ENCODE assay signal across 8 cellular contexts in genomic region chr12:31325877-31326631, GRCh38. TPM values are rescaled to one million over a fixed set of nuclear protein-coding genes. Genes with fewer than 3 reads are reported as not detected.
A peak's percentile ranks its signal among the peaks of the same experiment; 100 is the strongest.
DNase-seq lines count a peak whose midpoint lies in the region; ATAC-seq and TF ChIP-seq lines count a peak whose summit lies in the region.

A gene with protein sequence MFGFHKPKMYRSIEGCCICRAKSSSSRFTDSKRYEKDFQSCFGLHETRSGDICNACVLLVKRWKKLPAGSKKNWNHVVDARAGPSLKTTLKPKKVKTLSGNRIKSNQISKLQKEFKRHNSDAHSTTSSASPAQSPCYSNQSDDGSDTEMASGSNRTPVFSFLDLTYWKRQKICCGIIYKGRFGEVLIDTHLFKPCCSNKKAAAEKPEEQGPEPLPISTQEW (minus strand): TSS chr12:31326150. CDS start chr12:31298204, 27,946 bp downstream.

- H3K4me1 ChIP-seq in PC-3 (ENCODE audit: insufficient read depth, low read length): peaks cover 20% of the 10 kb centered on the region

- H3K4me2 ChIP-seq in PC-3 (ENCODE audit: low read length): peak within 1 kb of the TSS; percentile 89

- POLR2A ChIA-PET in PC-3 (lab: Charles Lee; ENCODE audit: unreplicated experiment): no interaction called here

- H3K79me2 ChIP-seq in PC-3 (ENCODE audit: low read length): peaks cover 49% of the 10 kb centered on the region

- intact Hi-C loops in PC-3 (cut with micrococcal nuclease): no loop called here

- H3K27me3 ChIP-seq in PC-3 (ENCODE audit: low read length): no peaks in the 10 kb centered on the region

- DNase-seq in DMS114 treated with DMSO at 0.1 percent for 48 hours (lab: John Stamatoyannopoulos, UW; ENCODE audit: unreplicated experiment) (peak; percentile 98), PC-3 (peak; percentile 98), activated T-cell treated with anti-CD3 and anti-CD28 coated beads for 48 hours (ENCODE audit: low read depth) (peak; percentile 98), epithelial cell of proximal tubule (ENCODE audit: low read depth) (peak; percentile 61), mucosa of gallbladder (ENCODE audit: low spot score) (peak; percentile 99)
- peak; percentile 98 for DNase-seq in stimulated activated CD8-positive, alpha-beta memory T cell treated with anti-CD3 and anti-CD28 coated beads, Interleukin-4, amount 100 ng/mL, for 4 hours (ENCODE audit: low read depth in 2 of 2, low spot score in 1 of 2)

- BruUV-seq in PC-3 (replicated peaks; lab: Mats Ljungman, UMichigan): no TSS peak

- H3K9me3 ChIP-seq in PC-3 (ENCODE audit: low read length): no peaks in the 10 kb centered on the region

- TF ChIP-seq RAD21 in Ishikawa (IDR thresholded peaks at IDR 0.05; ENCODE audit: low read depth): no peak

- peaks cover 27% of the 10 kb centered on the region for H4K20me1 ChIP-seq in PC-3 (ENCODE audit: low read length)

- peak within 1 kb of the TSS; percentile 90 for H2AFZ ChIP-seq in PC-3 (ENCODE audit: low read length)

- H3K27ac ChIP-seq in PC-3 (ENCODE audit: low read length): peak within 1 kb of the TSS; percentile 70

- H3K9me2 ChIP-seq in PC-3 (replicated peaks; ENCODE audit: low read length): no peaks in the 10 kb centered on the region

- CTCF ChIA-PET in PC-3 (lab: Charles Lee): interaction anchor here (0.6 to 0.7 kb wide), 3 partner anchors 26 to 54 kb away, joined by 3 to 4 read pairs (median 3); no protein-coding TSS in a partner anchor

- peak; percentile 54 for TF ChIP-seq EP300 in Ishikawa (IDR thresholded peaks at IDR 0.05; ENCODE audit: borderline replicate concordance)

- H3K36me3 ChIP-seq in PC-3 (ENCODE audit: low read depth, low read length): no peaks in the 10 kb centered on the region

- TF ChIP-seq CTCF in PC-3 (conservative IDR thresholded peaks at IDR 0.05; ENCODE audit: low read depth, low read length) (no peak), epithelial cell of proximal tubule (conservative IDR thresholded peaks at IDR 0.05; ENCODE audit: low read depth, low read length) (no peak)

- ATAC-seq in GM21576 (IDR thresholded peaks at IDR 0.05; ENCODE audit: unreplicated experiment): peak; percentile 52
- peak; percentile 64 for ATAC-seq in PC-3

- H3F3A ChIP-seq in PC-3 (ENCODE audit: low read length, unreplicated experiment): no peaks in the 10 kb centered on the region

- H3K4me3 ChIP-seq in PC-3 (ENCODE audit: low read length): peak within 1 kb of the TSS; percentile 100
- H3K4me3 ChIP-seq in epithelial cell of proximal tubule (ENCODE audit: low read depth, low read length): peak within 1 kb of the TSS; percentile 96

- H3K9ac ChIP-seq in PC-3 (ENCODE audit: low read length): peak within 1 kb of the TSS; percentile 98

TF ChIP-seq in Ishikawa, 13 proteins besides CTCF, POLR2A, EP300 and RAD21:
- peak; percentile 88 for TF ChIP-seq TAF1 (IDR thresholded peaks at IDR 0.05; ENCODE audit: low read depth)
- no peak for TF ChIP-seq REST (IDR thresholded peaks at IDR 0.05; ENCODE audit: low read depth)
- 0 out of 2 replicates have a peak, but pooled peaks have one; percentile 16 for TF ChIP-seq ZBTB7A (IDR thresholded peaks at IDR 0.05; ENCODE audit: low read depth)
- TF ChIP-seq CREB1 (IDR thresholded peaks at IDR 0.05; ENCODE audit: low read depth): peak; percentile 75
- TF ChIP-seq CEBPB (IDR thresholded peaks at IDR 0.05): no peak
- peak; percentile 61 for TF ChIP-seq EGR1 (IDR thresholded peaks at IDR 0.05)
- 0 out of 2 replicates have a peak, but pooled peaks have one; percentile 21 for TF ChIP-seq YY1 (IDR thresholded peaks at IDR 0.05; ENCODE audit: low read depth)
- TF ChIP-seq FOXM1 (IDR thresholded peaks at IDR 0.05; ENCODE audit: borderline replicate concordance, low read depth): 0 out of 2 replicates have a peak, but pooled peaks have one; percentile 34
- no peak for TF ChIP-seq NFIC (IDR thresholded peaks at IDR 0.05)
- TF ChIP-seq TCF12 (IDR thresholded peaks at IDR 0.05; ENCODE audit: low read depth): peak; percentile 8; the same call in 1 of the 2 replicates
- 0 out of 2 replicates have a peak, but pooled peaks have one; percentile 2 for TF ChIP-seq TEAD4 (IDR thresholded peaks at IDR 0.05)
- peak; percentile 78 for TF ChIP-seq MAX (IDR thresholded peaks at IDR 0.05)
- TF ChIP-seq, protein P1, sequence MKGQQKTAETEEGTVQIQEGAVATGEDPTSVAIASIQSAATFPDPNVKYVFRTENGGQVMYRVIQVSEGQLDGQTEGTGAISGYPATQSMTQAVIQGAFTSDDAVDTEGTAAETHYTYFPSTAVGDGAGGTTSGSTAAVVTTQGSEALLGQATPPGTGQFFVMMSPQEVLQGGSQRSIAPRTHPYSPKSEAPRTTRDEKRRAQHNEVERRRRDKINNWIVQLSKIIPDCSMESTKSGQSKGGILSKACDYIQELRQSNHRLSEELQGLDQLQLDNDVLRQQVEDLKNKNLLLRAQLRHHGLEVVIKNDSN (IDR thresholded peaks at IDR 0.05): peak; percentile 20; the same call in 1 of the 2 replicates

RNA-seq across cellular contexts. Expression of the gene that starts here (rescaled TPM):
- total RNA-seq in PC-3 (2014; rRNA removed) (32.0 and 32.3 TPM in 2 replicates), epithelial cell of proximal tubule (93.5 and 130 TPM in 2 replicates), mucosa of gallbladder (73.3 TPM)

Comparison
In these comparisons a context has a peak if more than half of its experiments do, and no peak if none do; other contexts are left out.
1. Peak in every context shown above with its lines: DNase-seq, ATAC-seq, H3K4me3 ChIP-seq and H3K27ac ChIP-seq.